5 cellular contexts compared by ENCODE assay signal in the genomic region with DNA sequence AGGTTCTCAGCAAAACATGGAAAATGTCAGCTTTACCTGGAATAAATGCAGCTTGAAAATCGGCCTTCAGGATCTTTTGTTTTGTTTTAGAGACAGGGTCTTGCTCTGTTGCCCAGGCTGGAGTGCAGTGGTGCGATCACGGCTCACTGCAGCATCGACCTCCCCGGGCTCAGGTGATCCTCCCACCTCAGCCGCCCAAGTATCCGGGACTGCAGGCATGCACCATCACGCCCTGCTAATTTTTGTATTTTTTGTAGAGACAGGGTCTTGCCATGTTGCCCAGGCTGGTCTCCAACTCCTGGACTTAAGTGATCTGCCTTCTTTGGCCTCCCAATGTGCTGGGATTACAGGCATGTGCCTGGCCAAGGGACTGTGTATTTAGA. TPM values are rescaled to one million over a fixed set of nuclear protein-coding genes. Genes with fewer than 3 reads are reported as not detected.
"Had no signal": no experiment of that assay in that cellular context is flagged by ENCODE, and none has a peak within 500 bp of the region (broad histone marks: within the 10 kb centered on the region; RNA-seq: fewer than 3 reads in every experiment).

No MANE protein-coding gene starts in this region.

RNA-seq across cellular contexts. Expression of gene DACT2, which starts 7.5 kb away (rescaled TPM):
- total RNA-seq: dermis blood vessel endothelial cell, glomerular endothelial cell, lung microvascular endothelial cell, mononuclear cell had no signal
- polyA plus RNA-seq: immature natural killer cell had no signal
